In genomic region chr1:169367686-169368405, GRCh38 we compare ENCODE assay signal across 8 cellular contexts. TPM values are rescaled to one million over a fixed set of nuclear protein-coding genes. Genes with fewer than 3 reads are reported as not detected.
DNase-seq lines count a peak whose midpoint lies in the region; ATAC-seq and TF ChIP-seq lines count a peak whose summit lies in the region.

Gene BLZF1, plus strand, starts transcription at chr1:169368195. Its CDS starts 1,328 bp downstream, at chr1:169369523.
A gene with protein sequence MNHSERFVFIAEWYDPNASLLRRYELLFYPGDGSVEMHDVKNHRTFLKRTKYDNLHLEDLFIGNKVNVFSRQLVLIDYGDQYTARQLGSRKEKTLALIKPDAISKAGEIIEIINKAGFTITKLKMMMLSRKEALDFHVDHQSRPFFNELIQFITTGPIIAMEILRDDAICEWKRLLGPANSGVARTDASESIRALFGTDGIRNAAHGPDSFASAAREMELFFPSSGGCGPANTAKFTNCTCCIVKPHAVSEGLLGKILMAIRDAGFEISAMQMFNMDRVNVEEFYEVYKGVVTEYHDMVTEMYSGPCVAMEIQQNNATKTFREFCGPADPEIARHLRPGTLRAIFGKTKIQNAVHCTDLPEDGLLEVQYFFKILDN (minus strand): TSS chr1:169367797. CDS start chr1:169367710, 87 bp downstream.

- TF ChIP-seq POLR2A in ovary (IDR thresholded peaks at IDR 0.05) (peak; percentile 36), thyroid gland (IDR thresholded peaks at IDR 0.05) (peak in 1 of 2 donors; percentile 56)

- peak; percentile 96 for ATAC-seq in HG02623 (IDR thresholded peaks at IDR 0.05; ENCODE audit: unreplicated experiment)
- peak; percentile 100 for ATAC-seq in Right ventricle myocardium inferior

- H3K27me3 Mint-ChIP-seq in activated naive CD8-positive, alpha-beta T cell treated with anti-CD3 and anti-CD28 coated beads for 36 hours, result no peaks in the 10 kb centered on the region

- TF ChIP-seq CTCF in ovary (IDR thresholded peaks at IDR 0.05) (no peak), thyroid gland (IDR thresholded peaks at IDR 0.05) (no peak)

- H3K36me3 ChIP-seq in ovary, result no peaks in the 10 kb centered on the region
- peaks cover 3 to 4% of the 10 kb centered on the region in 2 donors for H3K36me3 ChIP-seq in thyroid gland

- H3K9me3 Mint-ChIP-seq in activated naive CD8-positive, alpha-beta T cell treated with anti-CD3 and anti-CD28 coated beads for 36 hours, result peaks cover 5% of the 10 kb centered on the region

- intact Hi-C loops in Right ventricle myocardium inferior (cut with DNase I) (no loop called here), ovary (cut with DNase I) (loop anchor here in 1 of 4 donors (10.0 kb wide), 1 partner anchor 177 kb away; no protein-coding TSS in a partner anchor), thyroid gland (cut with DNase I) (no loop called here)

- H3K27me3 ChIP-seq in ovary (no peaks in the 10 kb centered on the region), thyroid gland (no peaks in the 10 kb centered on the region)

- peaks cover 17% of the 10 kb centered on the region for H3K36me3 Mint-ChIP-seq in activated naive CD8-positive, alpha-beta T cell treated with anti-CD3 and anti-CD28 coated beads for 36 hours

- peak within 1 kb of the TSS; percentile 89 for H3K4me3 ChIP-seq in GM08714 (ENCODE audit: low read length)
- H3K4me3 ChIP-seq in ovary, result peak within 1 kb of the TSS; percentile 73
- peak within 1 kb of the TSS; percentile 22 to 61 (median 54) for H3K4me3 ChIP-seq in thyroid gland (replicated peaks in 1 of 3)

- WGBS in ovary, 3 donors, result 0 to 1% (median 0%) methylated on average over 37 of the region's 37 CpGs
- 0% methylated on average over 37 of the region's 37 CpGs for WGBS in thyroid gland, 2 donors

- H3K4me1 ChIP-seq in ovary (ENCODE audit: insufficient read depth) (peaks cover 2% of the 10 kb centered on the region), thyroid gland (peaks cover 17 to 18% of the 10 kb centered on the region in 2 donors)

- no peak within 1 kb of the TSS for H3K27ac Mint-ChIP-seq in activated naive CD8-positive, alpha-beta T cell treated with anti-CD3 and anti-CD28 coated beads for 36 hours

- H3K9me3 ChIP-seq in ovary (no peaks in the 10 kb centered on the region), thyroid gland (no peaks in the 10 kb centered on the region)

- no peak for TF ChIP-seq EP300 in ovary (IDR thresholded peaks at IDR 0.05)

- H3K4me3 Mint-ChIP-seq in activated naive CD8-positive, alpha-beta T cell treated with anti-CD3 and anti-CD28 coated beads for 36 hours, result no peak within 1 kb of the TSS

- H3K4me1 Mint-ChIP-seq in activated naive CD8-positive, alpha-beta T cell treated with anti-CD3 and anti-CD28 coated beads for 36 hours, result peaks cover 20% of the 10 kb centered on the region

- DNase-seq in NCI-H1105 (lab: John Stamatoyannopoulos, UW) (peak; percentile 96), SKM-1 (lab: John Stamatoyannopoulos, UW; ENCODE audit: unreplicated experiment) (peak; percentile 99), Right ventricle myocardium inferior (ENCODE audit: missing footprints) (peak; percentile 98), ovary (peak; percentile 93 to 97 (median 94)), thyroid gland (peak; percentile 97)
- peak; percentile 97 for DNase-seq in activated naive CD8-positive, alpha-beta T cell treated with anti-CD3 and anti-CD28 coated beads for 36 hours

- peak within 1 kb of the TSS; percentile 44 to 59 for H3K27ac ChIP-seq in ovary
- peak within 1 kb of the TSS; percentile 60 to 82 (median 79) for H3K27ac ChIP-seq in thyroid gland

RNA-seq across cellular contexts. Expression of gene BLZF1, which starts in this region (rescaled TPM):
- total RNA-seq in activated naive CD8-positive, alpha-beta T cell treated with anti-CD3 and anti-CD28 coated beads for 36 hours, result 10 to 100 TPM; 14.6 to 17.3 TPM
- total RNA-seq in Right ventricle myocardium inferior (22.6 TPM), ovary (10 to 100 TPM; 11.7 to 28.8 (median 19.7) TPM), thyroid gland (10 to 100 TPM; 26.3 to 37.1 (median 32.5) TPM)
- polyA plus RNA-seq in ovary, result 10 to 100 TPM in 1 of 2 donors, 1 to 10 TPM in 1; 9.2 to 13.8 TPM

RNA-seq across cellular contexts. Expression of the second gene that starts in this region (rescaled TPM):
- total RNA-seq in activated naive CD8-positive, alpha-beta T cell treated with anti-CD3 and anti-CD28 coated beads for 36 hours, result 10 to 100 TPM; 18.9 to 22.4 TPM
- total RNA-seq in Right ventricle myocardium inferior, result 10.1 TPM
- total RNA-seq in ovary, result 10 to 100 TPM; 14.2 to 28.0 (median 18.4) TPM
- polyA plus RNA-seq in ovary, result 10 to 100 TPM; 14.3 to 30.0 TPM
- total RNA-seq in thyroid gland, result 10 to 100 TPM; 26.3 to 44.9 (median 36.4) TPM

Comparison
In these comparisons a context has a peak if more than half of its experiments do, and no peak if none do; other contexts are left out.
1. Peak in every context shown above with its lines: DNase-seq, ATAC-seq, H3K4me3 ChIP-seq and H3K27ac ChIP-seq.